1 cellular context compared by ENCODE assay signal in genomic region chr12:31733549-31734432, GRCh38.
TF ChIP-seq lines count a peak whose summit lies in the region.
"Not testable (repeated sequence)": the region's sequence is repeated elsewhere in the genome, so short reads cannot be mapped to it uniquely, and the experiment has no call there.

No MANE protein-coding gene starts in this region.

TF ChIP-seq in K562, 482 proteins besides CTCF, POLR2A, EP300 and RAD21 (continued from another document and continues in another):
- TF ChIP-seq ZBTB2 (IDR thresholded peaks at IDR 0.05), result peak; percentile 32; the same call in 1 of the 2 replicates
- peak; percentile 98 for TF ChIP-seq ZNF395 (CRISPR knock-in tag; IDR thresholded peaks at IDR 0.05)
- peak; percentile 79 for TF ChIP-seq KLF13 (tag; IDR thresholded peaks at IDR 0.05; ENCODE audit: borderline replicate concordance, low read depth)
- TF ChIP-seq TCF15 (CRISPR knock-in tag; IDR thresholded peaks at IDR 0.05), result 0 out of 2 replicates have a peak, but pooled peaks have one; percentile 80
- peak; percentile 89 for TF ChIP-seq ZNF239 (CRISPR knock-in tag; IDR thresholded peaks at IDR 0.05)
- TF ChIP-seq ZNF707 (CRISPR knock-in tag; conservative IDR thresholded peaks at IDR 0.05), result peak; percentile 54; the same call in 1 of the 2 replicates
- TF ChIP-seq CLOCK (CRISPR knock-in tag; IDR thresholded peaks at IDR 0.05; ENCODE audit: borderline replicate concordance), result peak; percentile 89; the same call in 1 of the 2 replicates
- TF ChIP-seq SRF (CRISPR knock-in tag; IDR thresholded peaks at IDR 0.05), result peak in 1 of 2 experiments; percentile 76; a peak in 2 of 4 replicates
- TF ChIP-seq ZNF584 (CRISPR knock-in tag; IDR thresholded peaks at IDR 0.05; ENCODE audit: low read depth), result peak; percentile 98
- TF ChIP-seq RNF2 (IDR thresholded peaks at IDR 0.05), result peak; percentile 76
- peak; percentile 94 for TF ChIP-seq ZNF76 (CRISPR knock-in tag; IDR thresholded peaks at IDR 0.05; ENCODE audit: borderline replicate concordance)
- TF ChIP-seq FOXA3 (CRISPR knock-in tag; conservative IDR thresholded peaks at IDR 0.05 in 1 of 2, IDR thresholded peaks at IDR 0.05 in 1 of 2), result 0 out of 4 replicates have a peak, but pooled peaks of 1 of the 2 experiments have one; percentile 18
- TF ChIP-seq HMBOX1 (IDR thresholded peaks at IDR 0.05), result peak; percentile 59
- TF ChIP-seq ERF (CRISPR knock-in tag; IDR thresholded peaks at IDR 0.05), result peak; percentile 96
- not testable (repeated sequence) for TF ChIP-seq PBX2 (CRISPR knock-in tag; IDR thresholded peaks at IDR 0.05; ENCODE audit: low read depth)
- TF ChIP-seq PBX2 (tag; conservative IDR thresholded peaks at IDR 0.05; ENCODE audit: low read depth), result peak; percentile 62; the same call in 1 of the 2 replicates
- peak; percentile 70; the same call in 1 of the 2 replicates for TF ChIP-seq ZNF696 (CRISPR knock-in tag; conservative IDR thresholded peaks at IDR 0.05)
- peak; percentile 93 for TF ChIP-seq TFAP4 (CRISPR knock-in tag; IDR thresholded peaks at IDR 0.05; ENCODE audit: borderline replicate concordance)
- TF ChIP-seq CC2D1A (IDR thresholded peaks at IDR 0.05), result peak; percentile 83
- TF ChIP-seq SOX6 (IDR thresholded peaks at IDR 0.05), result peak; percentile 72
- peak; percentile 72; the same call in 1 of the 2 replicates for TF ChIP-seq HDAC2 (IDR thresholded peaks at IDR 0.05)
- TF ChIP-seq ETS2 (tag; IDR thresholded peaks at IDR 0.05; ENCODE audit: borderline replicate concordance, poor library complexity, severe bottlenecking), result peak; percentile 63
- TF ChIP-seq ZFP1 (CRISPR knock-in tag; IDR thresholded peaks at IDR 0.05), result 0 out of 2 replicates have a peak, but pooled peaks have one; percentile 34
- peak; percentile 80 for TF ChIP-seq NFYB (IDR thresholded peaks at IDR 0.05; ENCODE audit: extremely low read depth, insufficient read length)
- peak; percentile 44; the same call in 1 of the 2 replicates for TF ChIP-seq VEZF1 (CRISPR knock-in tag; IDR thresholded peaks at IDR 0.05)
- TF ChIP-seq ZBTB9 (CRISPR knock-in tag; IDR thresholded peaks at IDR 0.05), result peak; percentile 97
- 0 out of 2 replicates have a peak, but pooled peaks have one; percentile 46 for TF ChIP-seq NKRF (IDR thresholded peaks at IDR 0.05; ENCODE audit: borderline replicate concordance)
- peak; percentile 91 for TF ChIP-seq DIDO1 (tag; IDR thresholded peaks at IDR 0.05; ENCODE audit: low read depth)
- TF ChIP-seq ZBTB33 (CRISPR knock-in tag; IDR thresholded peaks at IDR 0.05), result peak; percentile 11; the same call in 1 of the 2 replicates
- peak; percentile 92 for TF ChIP-seq ZNF316 (IDR thresholded peaks at IDR 0.05)
- TF ChIP-seq ZKSCAN3 (CRISPR knock-in tag; IDR thresholded peaks at IDR 0.05), result peak; percentile 65; the same call in 1 of the 2 replicates
- TF ChIP-seq ZNF134 (CRISPR knock-in tag; conservative IDR thresholded peaks at IDR 0.05), result peak; percentile 71
- TF ChIP-seq MAFK (IDR thresholded peaks at IDR 0.05; ENCODE audit: low read length), result peak; percentile 78; the same call in 1 of the 2 replicates
- TF ChIP-seq ZBTB11 (CRISPR knock-in tag; IDR thresholded peaks at IDR 0.05), result peak in 1 of 3 experiments; percentile 66; a peak in 2 of 6 replicates
